In genomic region chrX:103554687-103555417, GRCh38 we compare ENCODE assay signal across 8 cellular contexts. TPM values are rescaled to one million over a fixed set of nuclear protein-coding genes. Genes with fewer than 3 reads are reported as not detected.
DNase-seq lines count a peak whose midpoint lies in the region; ATAC-seq and TF ChIP-seq lines count a peak whose summit lies in the region.

No MANE protein-coding gene starts in this region.

- H3K4me1 Mint-ChIP-seq in activated naive CD4-positive, alpha-beta T cell treated with anti-CD3 and anti-CD28 coated beads, Interleukin-2, amount 10 ng/mL, durations not matched to agents 7 days and 5 days = peaks cover 7% of the 10 kb centered on the region

- no peaks in the 10 kb centered on the region for H3K9me2 ChIP-seq in OCI-LY7 (ENCODE audit: insufficient read depth, low read length)

- H3K36me3 ChIP-seq in OCI-LY7 (ENCODE audit: insufficient read depth, low read length) = no peaks in the 10 kb centered on the region
- no peaks in the 10 kb centered on the region for H3K36me3 ChIP-seq in left ventricle myocardium inferior

- H3K4me2 ChIP-seq in OCI-LY7 (ENCODE audit: low read length) = peak overlapping the region; percentile 82

- H3K9me3 ChIP-seq in OCI-LY7 (ENCODE audit: low read length) = no peaks in the 10 kb centered on the region
- no peaks in the 10 kb centered on the region for H3K9me3 ChIP-seq in left ventricle myocardium inferior (replicated peaks)

- peak overlapping the region; percentile 86 for H3K27ac Mint-ChIP-seq in activated naive CD4-positive, alpha-beta T cell treated with anti-CD3 and anti-CD28 coated beads, Interleukin-2, amount 10 ng/mL, durations not matched to agents 7 days and 5 days

- no peak for TF ChIP-seq CTCF in OCI-LY7 (conservative IDR thresholded peaks at IDR 0.05; ENCODE audit: low read length)
- no peak for TF ChIP-seq CTCF in left ventricle myocardium inferior (IDR thresholded peaks at IDR 0.05; ENCODE audit: borderline replicate concordance)
- no peak for TF ChIP-seq CTCF in retinal pigment epithelial cell (conservative IDR thresholded peaks at IDR 0.05; ENCODE audit: low read depth, low read length)

- POLR2A ChIA-PET in OCI-LY7 (lab: Charles Lee) = interaction anchor here (1.0 kb wide), 2 partner anchors 8 to 76 kb away, joined by 3 to 4 read pairs; no protein-coding TSS in a partner anchor

- H3K79me2 ChIP-seq in OCI-LY7 (ENCODE audit: insufficient read depth, low read depth, low read length) = no peaks in the 10 kb centered on the region

- ATAC-seq in GM18519 (IDR thresholded peaks at IDR 0.05; ENCODE audit: low FRiP score, unreplicated experiment) (peak; percentile 91), HG02840 (IDR thresholded peaks at IDR 0.05; ENCODE audit: low FRiP score, unreplicated experiment) (peak; percentile 94), GM21528 (IDR thresholded peaks at IDR 0.05; ENCODE audit: low FRiP score, unreplicated experiment) (no peak)

- BruUV-seq in OCI-LY7 (replicated peaks; lab: Mats Ljungman, UMichigan) = no TSS peak

- intact Hi-C loops in OCI-LY7 (cut with micrococcal nuclease; ENCODE audit: unreplicated experiment) = no loop called here
- intact Hi-C loops in left ventricle myocardium inferior (cut with micrococcal nuclease) = no loop called here

- H3K36me3 Mint-ChIP-seq in activated naive CD4-positive, alpha-beta T cell treated with anti-CD3 and anti-CD28 coated beads, Interleukin-2, amount 10 ng/mL, durations not matched to agents 7 days and 5 days = no peaks in the 10 kb centered on the region

- H4K20me1 ChIP-seq in OCI-LY7 (ENCODE audit: insufficient read depth, low read length) = no peaks in the 10 kb centered on the region

- H3K9me3 Mint-ChIP-seq in activated naive CD4-positive, alpha-beta T cell treated with anti-CD3 and anti-CD28 coated beads, Interleukin-2, amount 10 ng/mL, durations not matched to agents 7 days and 5 days = no peaks in the 10 kb centered on the region

- DNase-seq in OCI-LY7 (ENCODE audit: low spot score) (peak; percentile 78), left ventricle myocardium inferior (peak; percentile 17), retinal pigment epithelial cell (ENCODE audit: low read depth) (no peak), OCI-M2 (lab: John Stamatoyannopoulos, UW; ENCODE audit: unreplicated experiment) (no peak)
- peak; percentile 77 for DNase-seq in activated naive CD4-positive, alpha-beta T cell treated with anti-CD3 and anti-CD28 coated beads, Interleukin-2, amount 10 ng/mL, durations not matched to agents 7 days and 5 days

- H3K4me1 ChIP-seq in OCI-LY7 (ENCODE audit: insufficient read depth, low read length, poor library complexity, severe bottlenecking) (no peaks in the 10 kb centered on the region), left ventricle myocardium inferior (no peaks in the 10 kb centered on the region)

- peaks cover 4% of the 10 kb centered on the region for H3K27me3 Mint-ChIP-seq in activated naive CD4-positive, alpha-beta T cell treated with anti-CD3 and anti-CD28 coated beads, Interleukin-2, amount 10 ng/mL, durations not matched to agents 7 days and 5 days

- H3K4me3 ChIP-seq in OCI-LY7 (ENCODE audit: low read depth, low read length, poor library complexity, severe bottlenecking) = peak overlapping the region; percentile 74
- H3K4me3 ChIP-seq in left ventricle myocardium inferior = peak overlapping the region; percentile 56
- H3K4me3 ChIP-seq in retinal pigment epithelial cell (ENCODE audit: low read length) = peak overlapping the region; percentile 52

- H3K27ac ChIP-seq in OCI-LY7 (ENCODE audit: low read depth, low read length, poor library complexity, severe bottlenecking) = no peak overlapping the region
- no peak overlapping the region for H3K27ac ChIP-seq in left ventricle myocardium inferior (replicated peaks)

- peak overlapping the region; percentile 86 for H3K4me3 Mint-ChIP-seq in activated naive CD4-positive, alpha-beta T cell treated with anti-CD3 and anti-CD28 coated beads, Interleukin-2, amount 10 ng/mL, durations not matched to agents 7 days and 5 days

- H2AFZ ChIP-seq in OCI-LY7 (ENCODE audit: low read length) = peak overlapping the region; percentile 93

- no peaks in the 10 kb centered on the region for H3K27me3 ChIP-seq in left ventricle myocardium inferior (ENCODE audit: low read depth)

- CTCF ChIA-PET in OCI-LY7 (lab: Charles Lee; ENCODE audit: unreplicated experiment) = no interaction called here
- CTCF ChIA-PET in activated naive CD4-positive, alpha-beta T cell treated with anti-CD3 and anti-CD28 coated beads, Interleukin-2, amount 10 ng/mL, durations not matched to agents 7 days and 5 days (lab: Charles Lee) = interaction anchor here (0.7 kb wide), 1 partner anchor 134 kb away, joined by 3 read pairs; no protein-coding TSS in a partner anchor

RNA-seq across cellular contexts. Expression of gene TCEAL4, which starts 30.5 kb away (rescaled TPM):
- 4.5 and 15.1 TPM in 2 replicates for total RNA-seq in OCI-LY7 (2014; rRNA removed; shearing (Covaris generic))
- total RNA-seq in OCI-LY7 (2022) = 8.8 and 9.9 TPM in 2 replicates
- total RNA-seq in left ventricle myocardium inferior = 60.4 TPM

RNA-seq across cellular contexts. Expression of gene RAB40A, which starts 35.6 kb away (rescaled TPM):
- 0.10 and 0.50 TPM in 2 replicates for total RNA-seq in OCI-LY7 (2014; rRNA removed; shearing (Covaris generic))
- total RNA-seq in OCI-LY7 (2022) (0.38 and 0.66 TPM in 2 replicates), left ventricle myocardium inferior (not detected)

RNA-seq across cellular contexts. Expression of gene TCEAL3, which starts 52.9 kb away (rescaled TPM):
- 0.19 and 0.33 TPM in 2 replicates for total RNA-seq in OCI-LY7 (2014; rRNA removed; shearing (Covaris generic))
- total RNA-seq in OCI-LY7 (2022) = 4.0 and 5.5 TPM in 2 replicates
- total RNA-seq in left ventricle myocardium inferior = 18.2 TPM

Comparison
In these comparisons a context has a peak if more than half of its experiments do, and no peak if none do; other contexts are left out.
1. DNase-seq: peak in OCI-LY7 (single experiment), activated naive CD4-positive, alpha-beta T cell treated with anti-CD3 and anti-CD28 coated beads, Interleukin-2, amount 10 ng/mL, durations not matched to agents 7 days and 5 days (single experiment) and left ventricle myocardium inferior (single experiment); none in retinal pigment epithelial cell (single experiment) and OCI-M2 (single experiment).
2. Peak in every context shown above with its lines, with median percentiles within 50 percentile points of each other: H3K4me3 ChIP-seq.